ENCODE assay signal across 1 cellular context in genomic region chr1:6012529-6013318, GRCh38.
TF ChIP-seq lines count a peak whose summit lies in the region.

No MANE protein-coding gene starts in this region.

TF ChIP-seq in SK-N-SH treated with all-trans-retinoic acid at 6 μM for 48 hours, 23 proteins besides CTCF, POLR2A, EP300 and RAD21 (continued from another document):
- TF ChIP-seq CREB5 (CRISPR knock-in tag; IDR thresholded peaks at IDR 0.05; ENCODE audit: low read depth): no peak
